8 cellular contexts compared by ENCODE assay signal in genomic region chr1:74197255-74197654, GRCh38.
DNase-seq lines count a peak whose midpoint lies in the region; ATAC-seq and TF ChIP-seq lines count a peak whose summit lies in the region.

No MANE protein-coding gene starts in this region.

- no peaks in the 10 kb centered on the region for H3K4me1 ChIP-seq in mucosa of stomach (ENCODE audit: control insufficient read depth, insufficient read depth, low read length)

- H3K9ac ChIP-seq in mucosa of stomach (ENCODE audit: low read length), result peak overlapping the region; percentile 91

- in situ Hi-C loops in astrocyte of the cerebellum (cut with HindIII; ENCODE audit: low sequenced_read_pairs), result no loop called here

- no peaks in the 10 kb centered on the region for H3K27me3 ChIP-seq in mucosa of stomach (ENCODE audit: control insufficient read depth, insufficient read depth, low read length)

- H3K9me3 ChIP-seq in mucosa of stomach (ENCODE audit: control insufficient read depth, low read length), result no peaks in the 10 kb centered on the region

- no peak for DNase-seq in AG04449 (ENCODE audit: low read depth, low spot score)
- DNase-seq in astrocyte of the cerebellum (ENCODE audit: low read depth), result no peak
- no peak for DNase-seq in NCI-H2029 (lab: John Stamatoyannopoulos, UW)
- no peak for DNase-seq in NCI-H446 (lab: John Stamatoyannopoulos, UW)
- DNase-seq in KG1 (lab: John Stamatoyannopoulos, UW), result no peak
- DNase-seq in DMS53 (lab: John Stamatoyannopoulos, UW), result no peak

- ATAC-seq in HG02870 (IDR thresholded peaks at IDR 0.05; ENCODE audit: unreplicated experiment), result peak; percentile 39

- CTCF ChIA-PET in AG04449 (lab: Yijun Ruan, JAX), result no interaction called here

- POLR2A ChIA-PET in AG04449 (lab: Yijun Ruan, JAX), result no interaction called here

- TF ChIP-seq CTCF in AG04449 (IDR thresholded peaks at IDR 0.05; ENCODE audit: insufficient read depth, low read length, missing control alignments) (no peak), astrocyte of the cerebellum (IDR thresholded peaks at IDR 0.05; ENCODE audit: low read depth, low read length, missing control alignments) (no peak)

- H3K36me3 ChIP-seq in mucosa of stomach (ENCODE audit: control insufficient read depth, insufficient read depth, low read length), result no peaks in the 10 kb centered on the region

- H3K4me3 ChIP-seq in AG04449 (ENCODE audit: low read depth, low read length), result peak overlapping the region; percentile 88
- H3K4me3 ChIP-seq in astrocyte of the cerebellum (ENCODE audit: low read depth, low read length), result peak overlapping the region; percentile 77
- H3K4me3 ChIP-seq in mucosa of stomach (ENCODE audit: low read length), result peak overlapping the region; percentile 89
